8 cellular contexts compared by ENCODE assay signal in the genomic region with DNA sequence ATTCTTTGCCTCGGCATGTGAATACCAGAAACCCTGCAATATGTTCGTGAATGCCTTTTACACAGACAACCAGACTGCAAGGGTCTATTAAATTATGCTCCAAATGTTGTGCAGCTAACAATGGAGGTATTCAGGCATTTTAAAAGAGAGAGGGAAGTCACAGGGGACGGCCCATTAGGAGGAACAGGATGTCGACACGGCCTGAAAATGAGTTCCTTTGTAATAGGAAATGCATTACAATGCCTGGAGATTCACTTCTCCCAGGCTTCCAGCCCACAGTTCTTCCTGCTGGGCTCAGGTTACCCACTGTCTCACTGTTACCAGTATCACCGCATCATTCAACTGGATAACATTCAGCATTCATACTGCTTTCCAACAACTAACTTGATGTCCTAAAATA. TPM values are rescaled to one million over a fixed set of nuclear protein-coding genes. Genes with fewer than 3 reads are reported as not detected.
A peak's percentile ranks its signal among the peaks of the same experiment; 100 is the strongest.
DNase-seq lines count a peak whose midpoint lies in the region; ATAC-seq and TF ChIP-seq lines count a peak whose summit lies in the region.

No MANE protein-coding gene starts in this region.

- ATAC-seq in Panc1 (no peak), naive B cell (ENCODE audit: low read depth in 2 of 2) (no peak), HG02588 (IDR thresholded peaks at IDR 0.05; ENCODE audit: unreplicated experiment) (no peak)

- no TSS peak for BruUV-seq in Panc1 (replicated peaks; lab: Mats Ljungman, UMichigan)

- H3K4me3 Mint-ChIP-seq in activated naive CD4-positive, alpha-beta T cell treated with anti-CD3 and anti-CD28 coated beads, Interleukin-2, amount 50 U/mL, for 24 hours, result peak overlapping the region; percentile 96
- H3K4me3 Mint-ChIP-seq in naive B cell, result peak overlapping the region; percentile 96 to 100 (median 96)

- H3K27ac Mint-ChIP-seq in activated naive CD4-positive, alpha-beta T cell treated with anti-CD3 and anti-CD28 coated beads, Interleukin-2, amount 50 U/mL, for 24 hours, result no peak overlapping the region
- H3K27ac Mint-ChIP-seq in naive B cell, result peak overlapping the region in 5 of 6 donors; percentile 33 to 96 (median 75)

- TF ChIP-seq CTCF in Panc1 (IDR thresholded peaks at IDR 0.05), result no peak

- H3K4me1 ChIP-seq in Panc1 (ENCODE audit: control insufficient read depth, insufficient read depth, low read length), result peaks cover 30% of the 10 kb centered on the region

- H3K9me3 ChIP-seq in Panc1 (ENCODE audit: control insufficient read depth, insufficient read depth, low read depth, low read length), result no peaks in the 10 kb centered on the region

- peaks cover 2% of the 10 kb centered on the region for H3K36me3 Mint-ChIP-seq in activated naive CD4-positive, alpha-beta T cell treated with anti-CD3 and anti-CD28 coated beads, Interleukin-2, amount 50 U/mL, for 24 hours
- no peaks in the 10 kb centered on the region for H3K36me3 Mint-ChIP-seq in naive B cell

- no peaks in the 10 kb centered on the region for H3K27me3 ChIP-seq in Panc1 (ENCODE audit: control insufficient read depth, insufficient read depth, low read length)

- H3K36me3 ChIP-seq in Panc1 (ENCODE audit: control insufficient read depth, insufficient read depth, low read length), result peaks cover 4% of the 10 kb centered on the region; the same call in 1 of the 2 replicates

- no peaks in the 10 kb centered on the region for H3K9me3 Mint-ChIP-seq in activated naive CD4-positive, alpha-beta T cell treated with anti-CD3 and anti-CD28 coated beads, Interleukin-2, amount 50 U/mL, for 24 hours
- no peaks in the 10 kb centered on the region for H3K9me3 Mint-ChIP-seq in naive B cell

- POLR2A ChIA-PET in Panc1 (lab: Charles Lee), result interaction anchor here (0.5 to 0.6 kb wide), 2 partner anchors 19 to 66 kb away, joined by 3 to 10 read pairs; no protein-coding TSS in a partner anchor

- intact Hi-C loops in Panc1 (cut with micrococcal nuclease; ENCODE audit: unreplicated experiment), result loop anchor here (5.0 to 10.0 kb wide), 3 partner anchors 112 to 333 kb away; no protein-coding TSS in a partner anchor

- H3K4me1 Mint-ChIP-seq in activated naive CD4-positive, alpha-beta T cell treated with anti-CD3 and anti-CD28 coated beads, Interleukin-2, amount 50 U/mL, for 24 hours, result peaks cover 64% of the 10 kb centered on the region
- peaks cover 57 to 79% (median 74%) of the 10 kb centered on the region in 3 donors for H3K4me1 Mint-ChIP-seq in naive B cell

- no peaks in the 10 kb centered on the region for H3K27me3 Mint-ChIP-seq in activated naive CD4-positive, alpha-beta T cell treated with anti-CD3 and anti-CD28 coated beads, Interleukin-2, amount 50 U/mL, for 24 hours
- no peaks in the 10 kb centered on the region for H3K27me3 Mint-ChIP-seq in naive B cell

- DNase-seq in activated naive CD4-positive, alpha-beta T cell (lab: John Stamatoyannopoulos, UW), result no peak
- DNase-seq in Panc1 (ENCODE audit: low read depth, low spot score), result no peak
- peak; percentile 72 for DNase-seq in epidermal melanocyte (ENCODE audit: insufficient read length, low spot score)
- peak; percentile 26 for DNase-seq in naive B cell
- no peak for DNase-seq in activated gamma-delta T cell treated with Interleukin-2 at 50 U/mL for 16 hours
- no peak for DNase-seq in NCI-H1105 treated with DMSO at 0.1 percent for 48 hours (lab: John Stamatoyannopoulos, UW)

- CTCF ChIA-PET in Panc1 (lab: Charles Lee), result no interaction called here

- in situ Hi-C loops in Panc1 (cut with HindIII; ENCODE audit: low pct_unique_long_range_greater_than_20kb, low sequenced_read_pairs), result no loop called here

- peak overlapping the region; percentile 86 to 88 for H3K4me3 ChIP-seq in Panc1 (ENCODE audit: low read depth in 2 of 2, low read length in 2 of 2)

- peak overlapping the region; percentile 86 for H3K27ac ChIP-seq in Panc1 (ENCODE audit: low read length)

RNA-seq across cellular contexts. Expression of a gene that starts 2.5 kb away (rescaled TPM):
- 20.3 TPM for total RNA-seq in Panc1 (2021; ENCODE audit: unreplicated experiment)
- 21.9 TPM for polyA plus RNA-seq in Panc1 (2012; ENCODE audit: insufficient read length)
- polyA plus RNA-seq in naive B cell (ENCODE audit: low read depth in 6 of 6), result 10 to 100 TPM; 23.1 to 63.0 (median 35.7) TPM

Comparison
In these comparisons a context has a peak if more than half of its experiments do, and no peak if none do; other contexts are left out.
1. DNase-seq: peak in epidermal melanocyte (single experiment) and naive B cell (single experiment); none in activated naive CD4-positive, alpha-beta T cell (0 of 4), Panc1 (single experiment), activated gamma-delta T cell treated with Interleukin-2 at 50 U/mL for 16 hours (single experiment) and NCI-H1105 treated with DMSO at 0.1 percent for 48 hours (single experiment).